Comparison of ENCODE assay signal across 29 cellular contexts in genomic region chr3:141078200-141078599, GRCh38. TPM values are rescaled to one million over a fixed set of nuclear protein-coding genes. Genes with fewer than 3 reads are reported as not detected.
DNase-seq lines count a peak whose midpoint lies in the region; ATAC-seq and TF ChIP-seq lines count a peak whose summit lies in the region.
"Had no signal": no experiment of that assay in that cellular context is flagged by ENCODE, and none has a peak within 500 bp of the region (broad histone marks: within the 10 kb centered on the region; RNA-seq: fewer than 3 reads in every experiment).

No MANE protein-coding gene starts in this region.

- H3K4me1 ChIP-seq in lung (ENCODE audit: control insufficient read depth in 2 of 2, insufficient read depth in 2 of 2, low read length in 2 of 2) (peaks cover 7% of the 10 kb centered on the region in 2 donors), smooth muscle cell (ENCODE audit: low read depth) (peaks cover 39% of the 10 kb centered on the region)

- H3K27ac ChIP-seq in angular gyrus (ENCODE audit: low read depth, low read length) (peak overlapping the region; percentile 72), lung (ENCODE audit: low read depth in 1 of 2, low read length in 1 of 2) (peak overlapping the region in 1 of 2 donors; percentile 4), smooth muscle cell (ENCODE audit: low read depth) (peak overlapping the region; percentile 95)
- H3K27ac ChIP-seq: 22Rv1, gastrocnemius medialis, pancreas, SJCRH30 had no signal

- peak; percentile 24 for ATAC-seq in lung (ENCODE audit: insufficient read depth, low FRiP score)
- ATAC-seq: activated CD8-positive, alpha-beta T cell treated with anti-CD3 and anti-CD28 coated beads, Interleukin-2, amount 10 ng/mL, durations not matched to agents 7 days and 5 days; gastrocnemius medialis; left colon; naive thymus-derived CD8-positive, alpha-beta T cell; pancreas; stimulated activated naive CD8-positive, alpha-beta T cell treated with anti-CD3 and anti-CD28 coated beads, Interleukin-15, amount 100 ng/mL, for 72 hours had no signal

- H3K79me2 ChIP-seq in smooth muscle cell (ENCODE audit: low read depth), result no peaks in the 10 kb centered on the region

- no peak overlapping the region for H3K9ac ChIP-seq in smooth muscle cell (ENCODE audit: low read depth)

- H3K27me3 ChIP-seq in lung (ENCODE audit: control insufficient read depth, insufficient read depth), result no peaks in the 10 kb centered on the region
- H3K27me3 ChIP-seq in smooth muscle cell (ENCODE audit: low read depth), result no peaks in the 10 kb centered on the region
- H3K27me3 ChIP-seq: gastrocnemius medialis, pancreas, SJCRH30 had no signal

- H3K4me3 ChIP-seq in lung, result no peak overlapping the region
- no peak overlapping the region for H3K4me3 ChIP-seq in smooth muscle cell
- H3K4me3 ChIP-seq: gastrocnemius medialis, pancreas, SJCRH30 had no signal

- peak overlapping the region; percentile 76 for H3K4me2 ChIP-seq in smooth muscle cell

- no peaks in the 10 kb centered on the region for H4K20me1 ChIP-seq in smooth muscle cell (ENCODE audit: low read depth)

- TF ChIP-seq CTCF in lung (IDR thresholded peaks at IDR 0.05; ENCODE audit: control extremely low read depth, extremely low read depth), result no peak
- no peak for TF ChIP-seq CTCF in smooth muscle cell (IDR thresholded peaks at IDR 0.05; ENCODE audit: borderline replicate concordance, insufficient read depth, poor library complexity, severe bottlenecking)

- peaks cover 19% of the 10 kb centered on the region for H3F3A ChIP-seq in smooth muscle cell (ENCODE audit: low read depth)

- H3K9me3 ChIP-seq in lung (ENCODE audit: control insufficient read depth in 2 of 2, insufficient read depth in 1 of 2, low read length in 1 of 2) (no peaks in the 10 kb centered on the region), smooth muscle cell (replicated peaks; ENCODE audit: low read depth) (no peaks in the 10 kb centered on the region)
- H3K9me3 ChIP-seq: gastrocnemius medialis, pancreas, SJCRH30 had no signal

- peak; percentile 41 for DNase-seq in activated effector memory CD4-positive, alpha-beta T cell treated with anti-CD3 and anti-CD28 coated beads, Interleukin-2, amount 50 U/mL, for 16 hours
- DNase-seq in activated effector memory CD4-positive, alpha-beta T cell treated with Interleukin-2 at 50 U/mL for 16 hours, result no peak
- DNase-seq in lung (ENCODE audit: low spot score), result no peak
- no peak for DNase-seq in smooth muscle cell (lab: John Stamatoyannopoulos, UW; ENCODE audit: unreplicated experiment)
- DNase-seq in NCI-H1417 (lab: John Stamatoyannopoulos, UW), result no peak
- DNase-seq in medulla oblongata (ENCODE audit: extremely low spot score), result no peak
- DNase-seq in NCI-H69 (lab: John Stamatoyannopoulos, UW), result no peak
- DNase-seq: activated CD8-positive, alpha-beta T cell treated with anti-CD3 and anti-CD28 coated beads, Interleukin-2, amount 10 ng/mL, durations not matched to agents 7 days and 5 days; activated naive CD4-positive, alpha-beta T cell treated with anti-CD3 and anti-CD28 coated beads, Interleukin-2, amount 50 U/mL, for 16 hours; amniotic stem cell; C1 segment of cervical spinal cord; COR-L47; gastrocnemius medialis; hippocampal formation; left colon; naive thymus-derived CD8-positive, alpha-beta T cell; NCI-H1694; NCI-H748 treated with DMSO at 0.1 percent for 48 hours; pancreas; SJCRH30; stimulated activated CD8-positive, alpha-beta memory T cell treated with anti-CD3 and anti-CD28 coated beads, Interleukin-4, amount 100 ng/mL, for 48 hours; stimulated activated naive CD8-positive, alpha-beta T cell treated with anti-CD3 and anti-CD28 coated beads, Interleukin-15, amount 100 ng/mL, for 72 hours; SW 1271 had no signal

- no peak overlapping the region for H2AFZ ChIP-seq in smooth muscle cell (ENCODE audit: low read depth)

- H3K36me3 ChIP-seq in lung (ENCODE audit: control insufficient read depth in 2 of 2, insufficient read depth in 2 of 2, low read length in 2 of 2) (no peaks in the 10 kb centered on the region), smooth muscle cell (ENCODE audit: low read depth) (no peaks in the 10 kb centered on the region)
- H3K36me3 ChIP-seq: gastrocnemius medialis, pancreas had no signal

- 71 to 78% methylated on average over 3 of the region's 3 CpGs for WGBS in lung, 2 donors
- 48% methylated on average over 3 of the region's 3 CpGs for WGBS in smooth muscle cell (ENCODE audit: low lambda C conversion rate)

RNA-seq across cellular contexts. Expression of gene SPSB4, which starts 27.1 kb away (rescaled TPM):
- total RNA-seq in lung (1 to 10 TPM; 2.4 to 4.4 TPM), smooth muscle cell (0.81 and 3.9 TPM in 2 replicates)
- polyA plus RNA-seq in lung (under 1 TPM; 0.25 to 0.65 TPM), smooth muscle cell (0.93 and 1.8 TPM in 2 replicates)
- total RNA-seq: activated CD8-positive, alpha-beta T cell treated with anti-CD3 and anti-CD28 coated beads, Interleukin-2, amount 10 ng/mL, durations not matched to agents 7 days and 5 days; fibroblast of lung; mononuclear cell; naive thymus-derived CD8-positive, alpha-beta T cell; renal cortical epithelial cell had no signal
- polyA plus RNA-seq: fibroblast of lung; IgD-negative memory B cell; naive thymus-derived CD8-positive, alpha-beta T cell had no signal
